In the genomic region with DNA sequence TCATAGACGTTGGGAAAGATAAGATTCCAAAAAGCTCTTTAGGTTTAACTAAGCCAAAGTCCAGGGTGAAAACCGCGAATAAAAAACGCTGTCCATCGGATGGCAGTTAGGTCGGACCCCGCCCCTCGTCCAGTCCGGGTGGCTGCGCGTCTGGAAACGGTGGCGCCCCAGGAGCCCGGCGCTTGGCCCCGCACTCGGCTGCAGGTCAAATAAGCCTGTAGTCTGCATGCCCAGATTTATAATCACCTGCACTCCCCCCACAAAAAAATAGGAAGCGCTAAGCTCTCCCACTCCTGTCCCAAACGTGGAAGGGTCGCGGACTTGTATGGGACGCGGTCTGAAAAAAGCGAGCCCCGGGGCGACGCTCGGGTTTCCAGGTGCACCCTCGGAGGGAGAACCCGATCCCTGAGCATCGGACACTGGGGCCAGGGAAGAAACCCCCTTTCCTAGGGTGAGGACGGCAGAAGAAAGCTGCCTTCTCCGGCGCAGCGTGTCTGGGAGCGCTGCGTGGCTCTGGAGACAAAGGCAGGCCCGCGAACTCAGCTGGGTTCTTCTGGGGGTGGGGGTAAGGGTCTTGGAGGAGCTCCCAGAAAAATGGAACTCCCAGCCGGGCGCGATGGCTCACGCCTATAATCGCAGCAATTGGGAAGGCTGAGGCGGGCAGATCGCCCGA, we compare ENCODE assay signal across 8 cellular contexts. TPM values are rescaled to one million over a fixed set of nuclear protein-coding genes. Genes with fewer than 3 reads are reported as not detected.
A peak's percentile ranks its signal among the peaks of the same experiment; 100 is the strongest.
DNase-seq lines count a peak whose midpoint lies in the region; ATAC-seq and TF ChIP-seq lines count a peak whose summit lies in the region.

No MANE protein-coding gene starts in this region.

- intact Hi-C loops in spleen (cut with DNase I; ENCODE audit: low total_unique reads), result no loop called here

- peak overlapping the region; percentile 91 to 98 (median 96) for H3K4me3 Mint-ChIP-seq in CD8-positive, alpha-beta memory T cell
- H3K4me3 Mint-ChIP-seq in IgD-negative memory B cell, result peak overlapping the region; percentile 88 to 98 (median 96)
- peak overlapping the region; percentile 91 to 96 (median 94) for H3K4me3 Mint-ChIP-seq in T-cell

- no peaks in the 10 kb centered on the region for H3K9me3 ChIP-seq in CD8-positive, alpha-beta memory T cell (ENCODE audit: low read length)
- H3K9me3 ChIP-seq in spleen, result no peaks in the 10 kb centered on the region

- peaks cover 24% of the 10 kb centered on the region for H3K4me1 ChIP-seq in CD8-positive, alpha-beta memory T cell (ENCODE audit: insufficient read depth, low read length)
- H3K4me1 ChIP-seq in spleen, result peaks cover 20 to 47% (median 41%) of the 10 kb centered on the region in 6 donors

- ATAC-seq in GM21367 (IDR thresholded peaks at IDR 0.05; ENCODE audit: unreplicated experiment), result peak; percentile 4
- no peak for ATAC-seq in T-cell (replicated peaks in 1 of 4)

- H3K9me3 Mint-ChIP-seq in CD8-positive, alpha-beta memory T cell, result no peaks in the 10 kb centered on the region
- no peaks in the 10 kb centered on the region for H3K9me3 Mint-ChIP-seq in IgD-negative memory B cell
- no peaks in the 10 kb centered on the region for H3K9me3 Mint-ChIP-seq in T-cell

- no peaks in the 10 kb centered on the region for H3K27me3 ChIP-seq in CD8-positive, alpha-beta memory T cell (ENCODE audit: insufficient read depth, low read length, poor library complexity, severe bottlenecking)
- H3K27me3 ChIP-seq in spleen (replicated peaks in 1 of 7), result no peaks in the 10 kb centered on the region

- peak in 4 of 5 donors; percentile 19 to 52 (median 26) for DNase-seq in CD8-positive, alpha-beta memory T cell
- DNase-seq in T-cell (peak in 8 of 34 experiments; percentile 4 to 22 (median 10)), cerebellum (ENCODE audit: low spot score) (peak; percentile 48), kidney glomerular epithelial cell (lab: John Stamatoyannopoulos, UW) (peak; percentile 70), spleen (peak; percentile 92), OCI-M1 (lab: John Stamatoyannopoulos, UW) (no peak)

- peaks cover 27 to 39% (median 37%) of the 10 kb centered on the region in 3 donors for H3K4me1 Mint-ChIP-seq in CD8-positive, alpha-beta memory T cell
- H3K4me1 Mint-ChIP-seq in IgD-negative memory B cell (peaks cover 20 to 31% (median 21%) of the 10 kb centered on the region in 3 donors), T-cell (peaks cover 32 to 43% (median 36%) of the 10 kb centered on the region in 3 donors)

- WGBS in spleen, 5 donors, result 0% methylated on average over 37 to 47 of the region's 47 CpGs

- H3K27ac Mint-ChIP-seq in CD8-positive, alpha-beta memory T cell, result peak overlapping the region; percentile 94 to 99 (median 98)
- H3K27ac Mint-ChIP-seq in IgD-negative memory B cell, result peak overlapping the region; percentile 91 to 99 (median 93)
- peak overlapping the region; percentile 91 to 93 for H3K27ac Mint-ChIP-seq in T-cell

- H3K4me3 ChIP-seq in CD8-positive, alpha-beta memory T cell (ENCODE audit: low read length), result peak overlapping the region; percentile 85
- peak overlapping the region; percentile 67 to 92 (median 79) for H3K4me3 ChIP-seq in spleen

- POLR2A ChIA-PET in CD8-positive, alpha-beta memory T cell (lab: Charles Lee), result interaction anchor here (0.6 to 2.2 kb wide), 8 partner anchors 19 to 1276 kb away, joined by 3 to 23 read pairs (median 4); partner anchors contain the start of genes CLTA, POLR1E, TOMM5 and ZCCHC7
- POLR2A ChIA-PET in T-cell (lab: Charles Lee), result interaction anchor here (0.5 to 2.0 kb wide), 8 partner anchors 20 to 346 kb away, joined by 3 to 10 read pairs (median 3); partner anchors contain the start of genes POLR1E (in 1 of the 2) and ZCCHC7 (in 1 of the 2)

- TF ChIP-seq POLR2A in spleen (IDR thresholded peaks at IDR 0.05), result peak in 1 of 3 donors; percentile 65

- H3K27ac ChIP-seq in CD8-positive, alpha-beta memory T cell (ENCODE audit: low read depth, low read length), result peak overlapping the region; percentile 95
- peak overlapping the region; percentile 91 to 99 (median 96) for H3K27ac ChIP-seq in spleen

- CTCF ChIA-PET in CD8-positive, alpha-beta memory T cell (lab: Charles Lee), result interaction anchor here (0.9 to 1.0 kb wide), 3 partner anchors 15 to 51 kb away, joined by 3 read pairs; partner anchors contain the start of gene POLR1E
- CTCF ChIA-PET in T-cell (lab: Charles Lee), result interaction anchor here (0.6 to 1.4 kb wide), 6 partner anchors 15 to 126 kb away, joined by 3 to 8 read pairs (median 3); partner anchors contain the start of genes POLR1E (in 1 of the 2) and TOMM5 (in 1 of the 2)

- no peaks in the 10 kb centered on the region for H3K36me3 ChIP-seq in CD8-positive, alpha-beta memory T cell (ENCODE audit: insufficient read depth, low read length)
- H3K36me3 ChIP-seq in spleen, result no peaks in the 10 kb centered on the region

- H3K36me3 Mint-ChIP-seq in CD8-positive, alpha-beta memory T cell, result peaks cover 0 to 16% (median 5%) of the 10 kb centered on the region in 3 donors
- H3K36me3 Mint-ChIP-seq in IgD-negative memory B cell (no peaks in the 10 kb centered on the region), T-cell (peaks cover 8% of the 10 kb centered on the region)

- H3K27me3 Mint-ChIP-seq in CD8-positive, alpha-beta memory T cell, result peaks cover 0 to 9% of the 10 kb centered on the region in 2 donors
- H3K27me3 Mint-ChIP-seq in IgD-negative memory B cell (no peaks in the 10 kb centered on the region), T-cell (no peaks in the 10 kb centered on the region)

- no peak for TF ChIP-seq CTCF in spleen (IDR thresholded peaks at IDR 0.05 in 8 of 11, conservative IDR thresholded peaks at IDR 0.05 in 3 of 11)

RNA-seq across cellular contexts. Expression of gene ZBTB5, which starts 0.9 kb away (rescaled TPM):
- total RNA-seq in CD8-positive, alpha-beta memory T cell, result 1 to 10 TPM; 7.0 to 7.9 TPM
- polyA plus RNA-seq in CD8-positive, alpha-beta memory T cell, result 0.81 TPM
- polyA plus RNA-seq in IgD-negative memory B cell (1.1 TPM), spleen (1 to 10 TPM; 4.7 to 6.0 (median 4.9) TPM)
- total RNA-seq in T-cell (10 to 100 TPM; 12.5 to 14.3 (median 13.3) TPM), cerebellum (21.4 TPM), spleen (10 to 100 TPM; 10.7 to 15.1 (median 11.9) TPM)

RNA-seq across cellular contexts. Expression of gene POLR1E, which starts 19.6 kb away (rescaled TPM):
- 10 to 100 TPM; 82.5 to 84.6 TPM for total RNA-seq in CD8-positive, alpha-beta memory T cell
- 21.4 TPM for polyA plus RNA-seq in CD8-positive, alpha-beta memory T cell
- polyA plus RNA-seq in IgD-negative memory B cell (13.7 TPM), spleen (10 to 100 TPM; 14.6 to 18.0 (median 15.4) TPM)
- total RNA-seq in T-cell (10 to 100 TPM; 31.5 to 37.4 (median 35.0) TPM), cerebellum (22.1 TPM), spleen (10 to 100 TPM; 14.4 to 21.0 (median 18.5) TPM)

RNA-seq across cellular contexts. Expression of gene GRHPR, which starts 43.7 kb away (rescaled TPM):
- total RNA-seq in CD8-positive, alpha-beta memory T cell, result 10 to 100 TPM; 87.4 to 94.1 TPM
- polyA plus RNA-seq in CD8-positive, alpha-beta memory T cell, result 77.4 TPM
- polyA plus RNA-seq in IgD-negative memory B cell, result 84.6 TPM
- total RNA-seq in T-cell, result 10 to 100 TPM; 33.3 to 63.8 (median 43.9) TPM
- 50.3 TPM for total RNA-seq in cerebellum
- total RNA-seq in spleen, result 100 to 1,000 TPM in 1 of 7 donors, 10 to 100 TPM in 6; 54.3 to 114 (median 68.4) TPM
- 10 to 100 TPM; 44.9 to 61.9 (median 53.5) TPM for polyA plus RNA-seq in spleen
